In the genomic region with DNA sequence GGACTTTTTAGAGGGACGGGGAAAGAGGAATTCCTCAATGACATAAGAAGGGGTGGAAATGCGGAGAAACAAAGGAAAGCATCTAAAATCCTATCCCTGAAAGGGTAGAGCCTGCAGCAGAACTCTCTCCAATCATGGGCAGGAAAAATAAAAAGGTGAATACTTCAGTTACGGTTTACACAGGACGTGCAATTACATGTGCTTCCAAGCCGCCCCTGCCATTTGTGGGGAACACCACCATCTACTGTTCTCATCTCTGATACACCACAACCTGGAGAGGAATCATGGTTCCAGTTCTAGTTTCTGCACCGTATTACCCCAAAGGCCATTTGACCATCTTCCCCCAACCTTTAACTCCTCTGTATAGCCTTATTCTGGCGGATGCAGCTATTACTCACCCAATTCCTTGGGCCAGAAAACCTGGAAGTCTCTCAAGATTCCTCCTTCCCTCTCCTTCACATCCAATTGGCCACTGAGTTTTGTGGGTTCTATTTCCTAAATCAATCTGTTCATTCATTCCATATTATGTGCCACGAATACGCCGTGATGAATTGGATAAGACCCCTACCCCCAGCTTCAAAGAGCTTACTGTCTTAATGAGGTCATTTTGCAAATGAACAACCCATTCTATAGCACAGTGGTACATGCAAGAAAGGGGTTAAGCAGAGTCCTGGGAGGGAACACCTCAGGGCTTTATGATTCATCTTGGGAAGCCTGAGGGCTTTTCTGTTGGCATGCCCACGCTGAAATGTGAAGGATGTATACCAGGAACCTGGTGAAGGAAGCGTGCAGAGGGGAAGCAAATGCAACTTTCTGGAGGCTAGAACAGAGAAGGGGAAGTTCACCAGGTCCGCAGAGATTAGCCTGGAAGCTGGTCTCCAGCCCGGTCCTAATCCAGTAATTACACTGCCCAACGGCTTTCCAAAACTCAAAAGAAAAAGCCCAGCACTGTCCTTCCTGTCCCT, we compare ENCODE assay signal across 8 cellular contexts. TPM values are rescaled to one million over a fixed set of nuclear protein-coding genes. Genes with fewer than 3 reads are reported as not detected.
A peak's percentile ranks its signal among the peaks of the same experiment; 100 is the strongest.
DNase-seq lines count a peak whose midpoint lies in the region; ATAC-seq and TF ChIP-seq lines count a peak whose summit lies in the region.

No MANE protein-coding gene starts in this region.

- no peak overlapping the region for H3K27ac Mint-ChIP-seq in stimulated activated naive CD8-positive, alpha-beta T cell treated with anti-CD3 and anti-CD28 coated beads, Interleukin-15, amount 100 ng/mL, for 72 hours

- ATAC-seq in foreskin keratinocyte, result no peak
- ATAC-seq in stimulated activated naive CD8-positive, alpha-beta T cell treated with anti-CD3 and anti-CD28 coated beads, Interleukin-15, amount 100 ng/mL, for 72 hours, result no peak
- ATAC-seq in GM21526 (IDR thresholded peaks at IDR 0.05; ENCODE audit: low FRiP score, unreplicated experiment), result no peak
- no peak for ATAC-seq in left colon
- no peak for ATAC-seq in GM18868 (IDR thresholded peaks at IDR 0.05; ENCODE audit: unreplicated experiment)

- H3K27me3 Mint-ChIP-seq in stimulated activated naive CD8-positive, alpha-beta T cell treated with anti-CD3 and anti-CD28 coated beads, Interleukin-15, amount 100 ng/mL, for 72 hours, result peaks cover 8% of the 10 kb centered on the region

- H3K4me1 ChIP-seq in foreskin keratinocyte, result no peaks in the 10 kb centered on the region

- TF ChIP-seq CTCF in foreskin keratinocyte (conservative IDR thresholded peaks at IDR 0.05), result peak; percentile 31

- H3K4me1 Mint-ChIP-seq in stimulated activated naive CD8-positive, alpha-beta T cell treated with anti-CD3 and anti-CD28 coated beads, Interleukin-15, amount 100 ng/mL, for 72 hours, result peaks cover 11% of the 10 kb centered on the region

- DNase-seq in NCI-H82 (lab: John Stamatoyannopoulos, UW) (peak; percentile 47), NCI-H82 treated with DMSO at 0.1 percent for 48 hours (lab: John Stamatoyannopoulos, UW; ENCODE audit: unreplicated experiment) (no peak), RPMI7951 (ENCODE audit: low read depth) (peak; percentile 38), foreskin keratinocyte (peak in 1 of 2 donors; percentile 4), left colon (no peak)
- no peak for DNase-seq in stimulated activated naive CD8-positive, alpha-beta T cell treated with anti-CD3 and anti-CD28 coated beads, Interleukin-15, amount 100 ng/mL, for 72 hours

- H3K27ac ChIP-seq in foreskin keratinocyte, result no peak overlapping the region

- no peaks in the 10 kb centered on the region for H3K9me3 Mint-ChIP-seq in stimulated activated naive CD8-positive, alpha-beta T cell treated with anti-CD3 and anti-CD28 coated beads, Interleukin-15, amount 100 ng/mL, for 72 hours

- intact Hi-C loops in left colon (cut with DNase I, micrococcal nuclease), result no loop called here

- H3K4me3 Mint-ChIP-seq in stimulated activated naive CD8-positive, alpha-beta T cell treated with anti-CD3 and anti-CD28 coated beads, Interleukin-15, amount 100 ng/mL, for 72 hours, result peak overlapping the region; percentile 67 to 68

- H3K27me3 ChIP-seq in foreskin keratinocyte, result peaks cover 8% of the 10 kb centered on the region

RNA-seq across cellular contexts. Expression of gene MSL3, which starts 1.4 kb away (rescaled TPM):
- 31.3 and 41.0 TPM in 2 replicates for total RNA-seq in RPMI7951 (2014; rRNA removed; shearing (Covaris generic))
- total RNA-seq in foreskin keratinocyte (20.9 and 22.6 TPM in 2 replicates), left colon (10 to 100 TPM; 14.9 to 16.6 TPM)
- polyA plus RNA-seq in foreskin keratinocyte, result 15.6 and 16.1 TPM in 2 replicates

Comparison
In these comparisons a context has a peak if more than half of its experiments do, and no peak if none do; other contexts are left out.
1. DNase-seq: peak in NCI-H82 (single experiment) and RPMI7951 (single experiment); none in NCI-H82 treated with DMSO at 0.1 percent for 48 hours (single experiment), stimulated activated naive CD8-positive, alpha-beta T cell treated with anti-CD3 and anti-CD28 coated beads, Interleukin-15, amount 100 ng/mL, for 72 hours (0 of 2) and left colon (0 of 2).